Comparison of ENCODE assay signal across 15 cellular contexts in the genomic region with DNA sequence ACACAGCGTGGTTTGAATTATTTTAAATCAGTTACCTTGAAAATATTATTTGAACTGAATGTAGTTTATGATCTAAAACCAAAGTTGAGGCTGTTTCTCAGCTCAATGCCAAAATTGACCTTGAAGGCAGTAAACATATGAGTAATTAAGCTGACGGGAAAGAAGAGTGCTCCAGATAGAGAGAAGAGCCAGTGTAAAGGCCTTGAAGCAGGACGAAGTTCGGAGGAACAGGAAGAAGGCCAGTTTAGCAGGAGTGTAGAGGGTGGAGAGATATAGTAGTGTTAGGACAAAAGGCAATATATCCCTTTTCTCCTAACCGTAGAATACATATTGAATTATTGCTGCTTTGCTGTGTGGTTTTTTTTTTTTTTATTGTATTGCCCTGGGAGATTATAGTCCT.
"Had no signal": no experiment of that assay in that cellular context is flagged by ENCODE, and none has a peak within 500 bp of the region (broad histone marks: within the 10 kb centered on the region; RNA-seq: fewer than 3 reads in every experiment).

No MANE protein-coding gene starts in this region.

- H3K4me1 Mint-ChIP-seq: stimulated activated naive B cell treated with anti-CD40 and anti-IgM and Interleukin-4, amounts not matched to agents 10 μg/mL and 1 μg/mL and 100 μg/mL, for 72 hours had no signal

- H3K27ac ChIP-seq: SJSA1, upper lobe of right lung had no signal

- ATAC-seq: activated naive CD4-positive, alpha-beta T cell treated with anti-CD3 and anti-CD28 coated beads, Interleukin-2, amount 50 U/mL, for 72 hours; stimulated activated naive B cell treated with anti-CD40 and anti-IgM and Interleukin-4, amounts not matched to agents 10 μg/mL and 1 μg/mL and 100 μg/mL, for 72 hours; upper lobe of right lung had no signal

- H3K27me3 ChIP-seq: SJSA1, upper lobe of right lung had no signal

- H3K9me3 Mint-ChIP-seq: activated naive CD4-positive, alpha-beta T cell treated with anti-CD3 and anti-CD28 coated beads, Interleukin-2, amount 50 U/mL, for 72 hours; immature natural killer cell; stimulated activated naive B cell treated with anti-CD40 and anti-IgM and Interleukin-4, amounts not matched to agents 10 μg/mL and 1 μg/mL and 100 μg/mL, for 72 hours had no signal

- H3K27me3 Mint-ChIP-seq: stimulated activated naive B cell treated with anti-CD40 and anti-IgM and Interleukin-4, amounts not matched to agents 10 μg/mL and 1 μg/mL and 100 μg/mL, for 72 hours had no signal

- H3K27ac Mint-ChIP-seq: activated naive CD4-positive, alpha-beta T cell treated with anti-CD3 and anti-CD28 coated beads, Interleukin-2, amount 50 U/mL, for 72 hours; stimulated activated naive B cell treated with anti-CD40 and anti-IgM and Interleukin-4, amounts not matched to agents 10 μg/mL and 1 μg/mL and 100 μg/mL, for 72 hours had no signal

- H3K9me3 ChIP-seq: SJSA1, upper lobe of right lung had no signal

- H3K4me1 ChIP-seq: SJSA1, upper lobe of right lung had no signal

- DNase-seq: activated CD4-positive, alpha-beta T cell treated with anti-CD3 and anti-CD28 coated beads, Interleukin-2, amount 50 U/mL, for 4 hours; activated CD4-positive, CD25-positive, alpha-beta regulatory T cell treated with anti-CD3 and anti-CD28 coated beads, Interleukin-2, amount 50 U/mL, for 72 hours; activated effector memory CD4-positive, alpha-beta T cell treated with anti-CD3 and anti-CD28 coated beads, Interleukin-2, amount 50 U/mL, for 16 hours; activated T-cell treated with anti-CD3 and anti-CD28 coated beads, Interleukin-2, amount 50 U/mL, for 1 hour; aorta; effector memory CD4-positive, alpha-beta T cell; erythroblast; immature natural killer cell; stimulated activated CD4-positive, alpha-beta T cell treated with anti-CD3 and anti-CD28 coated beads, Interleukin-1b, Interleukin-23, amount 100 ng/mL, for 48 hours; stimulated activated naive B cell treated with anti-CD40 and anti-IgM and Interleukin-4, amounts not matched to agents 10 μg/mL and 1 μg/mL and 100 μg/mL, for 72 hours; SW 1271; T-helper 9 cell; upper lobe of right lung had no signal

- H3K4me3 ChIP-seq: SJSA1, upper lobe of right lung had no signal

- H3K4me3 Mint-ChIP-seq: immature natural killer cell; stimulated activated naive B cell treated with anti-CD40 and anti-IgM and Interleukin-4, amounts not matched to agents 10 μg/mL and 1 μg/mL and 100 μg/mL, for 72 hours had no signal
